Comparison of ENCODE assay signal across 17 cellular contexts in the genomic region with DNA sequence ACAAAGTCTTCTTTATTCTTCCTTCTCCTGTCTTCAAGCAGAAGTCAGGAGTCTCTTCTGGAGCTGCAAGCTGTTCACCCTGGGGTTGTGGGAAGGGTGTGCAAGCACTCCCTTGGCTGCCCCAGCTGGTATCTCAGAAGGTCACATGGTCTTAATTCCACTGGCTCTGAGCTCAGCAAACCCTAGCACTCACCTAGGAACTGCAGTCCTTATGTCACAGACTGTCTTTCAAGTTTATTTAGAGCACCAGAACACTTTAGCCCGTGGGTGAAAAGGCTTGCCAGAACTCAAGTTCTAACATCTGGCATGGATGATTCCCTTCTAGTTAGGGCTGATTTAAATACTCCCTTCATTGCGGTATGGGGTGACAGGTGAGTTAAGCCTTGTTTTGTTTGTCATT.
A peak's percentile ranks its signal among the peaks of the same experiment; 100 is the strongest.
DNase-seq lines count a peak whose midpoint lies in the region; ATAC-seq and TF ChIP-seq lines count a peak whose summit lies in the region.
"Had no signal": no experiment of that assay in that cellular context is flagged by ENCODE, and none has a peak within 500 bp of the region (broad histone marks: within the 10 kb centered on the region; RNA-seq: fewer than 3 reads in every experiment).

No MANE protein-coding gene starts in this region.

- no peak overlapping the region for H2AFZ ChIP-seq in PC-3 (ENCODE audit: low read length)

- CTCF ChIA-PET in PC-3 (lab: Charles Lee) = no interaction called here

- ATAC-seq in PC-3 (no peak), HG02852 (IDR thresholded peaks at IDR 0.05; ENCODE audit: unreplicated experiment) (no peak), GM18502 (IDR thresholded peaks at IDR 0.05; ENCODE audit: poor library complexity, unreplicated experiment) (no peak)
- ATAC-seq: CD8-positive, alpha-beta T cell; HCT116; K562 had no signal

- POLR2A ChIA-PET in PC-3 (lab: Charles Lee; ENCODE audit: unreplicated experiment) = no interaction called here

- no peaks in the 10 kb centered on the region for H3K36me3 ChIP-seq in left ventricle myocardium inferior
- no peaks in the 10 kb centered on the region for H3K36me3 ChIP-seq in PC-3 (ENCODE audit: low read depth, low read length)

- peak overlapping the region; percentile 41 for H3K27ac ChIP-seq in left ventricle myocardium inferior (replicated peaks)
- no peak overlapping the region for H3K27ac ChIP-seq in PC-3 (ENCODE audit: low read length)
- H3K27ac ChIP-seq: HL-60 had no signal

- no peak overlapping the region for H3K4me2 ChIP-seq in PC-3 (ENCODE audit: low read length)
- H3K4me2 ChIP-seq: SK-N-SH had no signal

- H3K4me1 ChIP-seq in left ventricle myocardium inferior = no peaks in the 10 kb centered on the region
- peaks cover 9% of the 10 kb centered on the region; the same call in 1 of the 2 replicates for H3K4me1 ChIP-seq in PC-3 (ENCODE audit: insufficient read depth, low read length)

- no peaks in the 10 kb centered on the region for H3K9me2 ChIP-seq in PC-3 (replicated peaks; ENCODE audit: low read length)
- H3K9me2 ChIP-seq: SK-N-SH had no signal

- peak; percentile 24 for DNase-seq in left ventricle myocardium inferior
- no peak for DNase-seq in cardiac septum (ENCODE audit: low spot score)
- peak; percentile 24 for DNase-seq in NCI-H510A (lab: John Stamatoyannopoulos, UW)
- DNase-seq in amniotic epithelial cell (ENCODE audit: low read depth) = peak; percentile 21
- DNase-seq in PC-3 = no peak
- DNase-seq: CD8-positive, alpha-beta T cell; NCI-H1436 treated with DMSO at 0.1 percent for 48 hours; NCI-H446; NK-92 treated with Interleukin-12 subunit alpha and Interleukin-12 subunit beta, amount 100 ng/mL, for 24 hours; OCI-M1; SK-N-SH; T-helper 1 cell had no signal

- TF ChIP-seq CTCF in left ventricle myocardium inferior (IDR thresholded peaks at IDR 0.05; ENCODE audit: borderline replicate concordance) (no peak), PC-3 (conservative IDR thresholded peaks at IDR 0.05; ENCODE audit: low read depth, low read length) (no peak)

- H3K27me3 ChIP-seq in left ventricle myocardium inferior (ENCODE audit: low read depth) (no peaks in the 10 kb centered on the region), PC-3 (ENCODE audit: low read length) (no peaks in the 10 kb centered on the region)

- H3K4me3 ChIP-seq in left ventricle myocardium inferior (peak overlapping the region; percentile 40), PC-3 (ENCODE audit: low read length) (no peak overlapping the region)
- H3K4me3 ChIP-seq: K562 had no signal

- H3K79me2 ChIP-seq in PC-3 (ENCODE audit: low read length) = no peaks in the 10 kb centered on the region

- no TSS peak for BruUV-seq in PC-3 (replicated peaks; lab: Mats Ljungman, UMichigan)

- H4K20me1 ChIP-seq in PC-3 (ENCODE audit: low read length) = no peaks in the 10 kb centered on the region

- intact Hi-C loops in left ventricle myocardium inferior (cut with micrococcal nuclease) = no loop called here
- intact Hi-C loops in cardiac septum (cut with DNase I) = no loop called here
- intact Hi-C loops in PC-3 (cut with micrococcal nuclease) = no loop called here

- H3K9me3 ChIP-seq in left ventricle myocardium inferior (replicated peaks) = peaks cover 14% of the 10 kb centered on the region
- H3K9me3 ChIP-seq in PC-3 (ENCODE audit: low read length) = no peaks in the 10 kb centered on the region
- H3K9me3 ChIP-seq: SK-N-SH had no signal

- H3K9ac ChIP-seq in PC-3 (ENCODE audit: low read length) = no peak overlapping the region
- H3K9ac ChIP-seq: SK-N-SH had no signal

- H3F3A ChIP-seq in PC-3 (ENCODE audit: low read length, unreplicated experiment) = no peaks in the 10 kb centered on the region

Comparison
In these comparisons a context has a peak if more than half of its experiments do, and no peak if none do; other contexts are left out.
1. DNase-seq: peak in left ventricle myocardium inferior (single experiment), NCI-H510A (single experiment) and amniotic epithelial cell (single experiment); none in cardiac septum (single experiment) and PC-3 (single experiment).